Comparison of ENCODE assay signal across 8 cellular contexts in the genomic region with DNA sequence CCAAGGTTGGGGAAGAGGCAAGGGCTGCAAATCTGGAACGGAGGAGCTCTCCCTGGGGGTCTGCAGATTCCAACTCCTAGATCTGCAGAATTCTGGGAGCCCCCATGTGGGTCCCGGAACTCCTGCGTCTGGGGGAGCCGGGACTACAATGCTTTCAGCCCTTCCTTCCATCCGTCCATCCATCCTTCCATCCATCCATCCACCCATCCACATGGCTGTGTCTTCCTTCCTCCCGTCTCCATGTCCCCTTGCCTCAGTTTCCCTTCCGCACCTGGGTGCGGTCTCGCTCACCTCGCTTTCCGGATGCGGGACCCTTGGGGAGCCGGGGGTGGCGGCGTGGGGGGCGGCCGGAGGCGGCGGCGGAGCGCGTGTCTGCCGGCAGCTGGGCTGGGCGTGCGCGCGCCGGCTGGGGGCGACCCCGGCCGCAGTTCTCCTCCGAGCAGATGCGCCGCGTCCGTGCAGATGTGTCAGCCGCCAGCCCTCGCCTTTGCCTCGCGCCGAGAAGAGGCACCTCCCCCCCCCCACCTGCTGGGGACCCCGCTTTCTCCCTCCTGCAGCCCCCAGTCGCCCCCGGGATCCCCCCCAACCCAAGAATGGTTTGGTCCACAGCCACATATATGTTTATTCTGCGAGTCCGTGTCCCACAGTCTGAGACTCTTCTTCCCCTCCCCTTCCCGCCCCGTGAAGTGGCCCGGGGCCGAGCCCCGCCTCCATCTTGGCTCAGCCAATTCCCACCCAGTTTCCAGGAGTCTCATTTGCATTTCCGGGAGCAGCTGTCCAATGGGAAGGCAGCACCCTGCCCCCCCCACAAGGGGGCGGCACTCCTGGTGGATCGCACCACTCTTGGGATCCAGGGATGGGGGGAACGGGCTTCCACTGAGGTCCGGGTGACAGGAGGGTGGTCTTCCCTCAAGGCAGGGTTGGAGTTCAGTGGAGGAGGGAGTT. TPM values are rescaled to one million over a fixed set of nuclear protein-coding genes. Genes with fewer than 3 reads are reported as not detected.
A peak's percentile ranks its signal among the peaks of the same experiment; 100 is the strongest.
DNase-seq lines count a peak whose midpoint lies in the region; ATAC-seq and TF ChIP-seq lines count a peak whose summit lies in the region.
"Had no signal": no experiment of that assay in that cellular context is flagged by ENCODE, and none has a peak within 500 bp of the region (broad histone marks: within the 10 kb centered on the region; RNA-seq: fewer than 3 reads in every experiment).

No MANE protein-coding gene starts in this region.

- no peak overlapping the region for H3K4me3 Mint-ChIP-seq in activated CD8-positive, alpha-beta T cell treated with anti-CD3 and anti-CD28 coated beads for 36 hours

- peak; percentile 49 for ATAC-seq in activated CD8-positive, alpha-beta T cell treated with anti-CD3 and anti-CD28 coated beads for 36 hours
- peak; percentile 72 for ATAC-seq in esophagus mucosa
- no peak for ATAC-seq in GM18520 (IDR thresholded peaks at IDR 0.05; ENCODE audit: unreplicated experiment)

- no peaks in the 10 kb centered on the region for H3K9me3 Mint-ChIP-seq in activated CD8-positive, alpha-beta T cell treated with anti-CD3 and anti-CD28 coated beads for 36 hours
- H3K9me3 Mint-ChIP-seq: T-helper 1 cell treated with Interleukin-12 subunit alpha and Interleukin-12 subunit beta and Interleukin-4 antibody, amounts not matched to agents 30 μg/mL and 1 μg/mL, for 36 hours had no signal

- intact Hi-C loops in activated CD8-positive, alpha-beta T cell treated with anti-CD3 and anti-CD28 coated beads for 36 hours (cut with micrococcal nuclease), result no loop called here

- no peak overlapping the region for H3K4me3 ChIP-seq in GM12865 (ENCODE audit: low read depth, low read length)

- peaks cover 19% of the 10 kb centered on the region for H3K36me3 Mint-ChIP-seq in activated CD8-positive, alpha-beta T cell treated with anti-CD3 and anti-CD28 coated beads for 36 hours (ENCODE audit: low read depth)

- DNase-seq in GM12865 (ENCODE audit: low read depth), result peak; percentile 31
- DNase-seq in NCI-H2081 treated with DMSO at 0.1 percent for 48 hours (lab: John Stamatoyannopoulos, UW), result peak; percentile 69
- peak; percentile 56 for DNase-seq in activated CD8-positive, alpha-beta T cell treated with anti-CD3 and anti-CD28 coated beads for 36 hours
- DNase-seq in middle frontal gyrus (ENCODE audit: extremely low spot score, low spot score), result peak; percentile 87
- no peak for DNase-seq in NCI-H2107 treated with DMSO at 0.1 percent for 48 hours (lab: John Stamatoyannopoulos, UW; ENCODE audit: unreplicated experiment)

- CTCF ChIA-PET in activated CD8-positive, alpha-beta T cell treated with anti-CD3 and anti-CD28 coated beads for 36 hours (lab: Charles Lee), result interaction anchor here (0.9 to 2.4 kb wide), 4 partner anchors 15 to 161 kb away, joined by 3 to 12 read pairs (median 5); no protein-coding TSS in a partner anchor

- no peak for TF ChIP-seq CTCF in GM12865 (IDR thresholded peaks at IDR 0.05; ENCODE audit: insufficient read depth, low read depth, low read length, missing control alignments)
- no peak for TF ChIP-seq CTCF in activated CD8-positive, alpha-beta T cell treated with anti-CD3 and anti-CD28 coated beads for 36 hours (IDR thresholded peaks at IDR 0.05)

- H3K4me1 Mint-ChIP-seq in activated CD8-positive, alpha-beta T cell treated with anti-CD3 and anti-CD28 coated beads for 36 hours (ENCODE audit: low read depth), result peaks cover 10% of the 10 kb centered on the region

- POLR2A ChIA-PET in activated CD8-positive, alpha-beta T cell treated with anti-CD3 and anti-CD28 coated beads for 36 hours (lab: Charles Lee), result interaction anchor here (1.2 to 1.4 kb wide), 2 partner anchors 45 to 69 kb away, joined by 3 to 4 read pairs; a partner anchor contains a TSS

- no peak overlapping the region for H3K27ac Mint-ChIP-seq in activated CD8-positive, alpha-beta T cell treated with anti-CD3 and anti-CD28 coated beads for 36 hours
- H3K27ac Mint-ChIP-seq: T-helper 1 cell treated with Interleukin-12 subunit alpha and Interleukin-12 subunit beta and Interleukin-4 antibody, amounts not matched to agents 30 μg/mL and 1 μg/mL, for 36 hours had no signal

- peaks cover 25% of the 10 kb centered on the region for H3K27me3 Mint-ChIP-seq in activated CD8-positive, alpha-beta T cell treated with anti-CD3 and anti-CD28 coated beads for 36 hours

RNA-seq across cellular contexts. Expression of a gene that starts 8.8 kb away (rescaled TPM):
- total RNA-seq in activated CD8-positive, alpha-beta T cell treated with anti-CD3 and anti-CD28 coated beads for 36 hours, result 10 to 100 TPM; 29.0 to 29.3 TPM
- total RNA-seq in esophagus mucosa, result 41.9 TPM

RNA-seq across cellular contexts. Expression of a gene that starts 9.6 kb away (rescaled TPM):
- total RNA-seq in activated CD8-positive, alpha-beta T cell treated with anti-CD3 and anti-CD28 coated beads for 36 hours, result not detected
- not detected for total RNA-seq in esophagus mucosa

RNA-seq across cellular contexts. Expression of a gene that starts 11.9 kb away (rescaled TPM):
- total RNA-seq in activated CD8-positive, alpha-beta T cell treated with anti-CD3 and anti-CD28 coated beads for 36 hours, result not detected
- not detected for total RNA-seq in esophagus mucosa

RNA-seq across cellular contexts. Expression of a gene that starts 23.8 kb away (rescaled TPM):
- total RNA-seq in activated CD8-positive, alpha-beta T cell treated with anti-CD3 and anti-CD28 coated beads for 36 hours, result 1 to 10 TPM; 8.4 to 8.6 TPM
- total RNA-seq in esophagus mucosa, result 3.7 TPM

RNA-seq across cellular contexts. Expression of a gene that starts 32.3 kb away (rescaled TPM):
- 10 to 100 TPM; 18.9 to 19.9 TPM for total RNA-seq in activated CD8-positive, alpha-beta T cell treated with anti-CD3 and anti-CD28 coated beads for 36 hours
- total RNA-seq in esophagus mucosa, result 7.5 TPM
